19 cellular contexts compared by ENCODE assay signal in genomic region chr22:37130031-37130430, GRCh38. TPM values are rescaled to one million over a fixed set of nuclear protein-coding genes. Genes with fewer than 3 reads are reported as not detected.
DNase-seq lines count a peak whose midpoint lies in the region; ATAC-seq and TF ChIP-seq lines count a peak whose summit lies in the region.
"Had no signal": no experiment of that assay in that cellular context is flagged by ENCODE, and none has a peak within 500 bp of the region (broad histone marks: within the 10 kb centered on the region; RNA-seq: fewer than 3 reads in every experiment).

No MANE protein-coding gene starts in this region.

- no peak for ATAC-seq in activated CD8-positive, alpha-beta T cell treated with anti-CD3 and anti-CD28 coated beads for 36 hours
- ATAC-seq in activated CD8-positive, alpha-beta T cell treated with anti-CD3 and anti-CD28 coated beads, Interleukin-2, amount 10 ng/mL, durations not matched to agents 7 days and 5 days = no peak
- no peak for ATAC-seq in CD4-positive, CD25-positive, alpha-beta regulatory T cell (ENCODE audit: low read depth in 2 of 2)
- ATAC-seq in naive thymus-derived CD8-positive, alpha-beta T cell = no peak
- no peak for ATAC-seq in foreskin keratinocyte

- peaks cover 14% of the 10 kb centered on the region for H3K4me1 ChIP-seq in CD4-positive, CD25-positive, alpha-beta regulatory T cell (ENCODE audit: control insufficient read depth, insufficient read depth, low read length, poor library complexity, severe bottlenecking)
- peaks cover 3% of the 10 kb centered on the region for H3K4me1 ChIP-seq in foreskin keratinocyte
- H3K4me1 ChIP-seq: Peyer's patch had no signal

- peaks cover 59% of the 10 kb centered on the region for H3K36me3 Mint-ChIP-seq in activated CD8-positive, alpha-beta T cell treated with anti-CD3 and anti-CD28 coated beads for 36 hours (ENCODE audit: low read depth)
- peaks cover 81% of the 10 kb centered on the region for H3K36me3 Mint-ChIP-seq in activated CD8-positive, alpha-beta T cell treated with anti-CD3 and anti-CD28 coated beads, Interleukin-2, amount 10 ng/mL, durations not matched to agents 7 days and 5 days (ENCODE audit: low read depth)
- H3K36me3 Mint-ChIP-seq in CD4-positive, CD25-positive, alpha-beta regulatory T cell = peaks cover 39% of the 10 kb centered on the region
- H3K36me3 Mint-ChIP-seq in activated naive CD8-positive, alpha-beta T cell = peaks cover 6% of the 10 kb centered on the region
- peaks cover 0 to 72% (median 0%) of the 10 kb centered on the region in 3 donors for H3K36me3 Mint-ChIP-seq in naive thymus-derived CD8-positive, alpha-beta T cell
- H3K36me3 Mint-ChIP-seq: CD14-positive monocyte, IgD-negative memory B cell had no signal

- CTCF ChIA-PET in activated CD8-positive, alpha-beta T cell treated with anti-CD3 and anti-CD28 coated beads for 36 hours (lab: Charles Lee) = no interaction called here
- CTCF ChIA-PET in activated CD8-positive, alpha-beta T cell treated with anti-CD3 and anti-CD28 coated beads, Interleukin-2, amount 10 ng/mL, durations not matched to agents 7 days and 5 days (lab: Charles Lee) = no interaction called here

- H3K9me3 Mint-ChIP-seq in activated CD8-positive, alpha-beta T cell treated with anti-CD3 and anti-CD28 coated beads for 36 hours = no peaks in the 10 kb centered on the region
- H3K9me3 Mint-ChIP-seq in activated CD8-positive, alpha-beta T cell treated with anti-CD3 and anti-CD28 coated beads, Interleukin-2, amount 10 ng/mL, durations not matched to agents 7 days and 5 days (ENCODE audit: insufficient read depth) = no peaks in the 10 kb centered on the region
- no peaks in the 10 kb centered on the region for H3K9me3 Mint-ChIP-seq in CD4-positive, CD25-positive, alpha-beta regulatory T cell
- no peaks in the 10 kb centered on the region for H3K9me3 Mint-ChIP-seq in activated naive CD8-positive, alpha-beta T cell (ENCODE audit: low read depth)
- H3K9me3 Mint-ChIP-seq in naive thymus-derived CD8-positive, alpha-beta T cell = no peaks in the 10 kb centered on the region
- H3K9me3 Mint-ChIP-seq: CD14-positive monocyte, IgD-negative memory B cell had no signal

- H3K36me3 ChIP-seq in CD4-positive, CD25-positive, alpha-beta regulatory T cell (ENCODE audit: control insufficient read depth, insufficient read depth, low read length) = peaks cover 87% of the 10 kb centered on the region
- H3K36me3 ChIP-seq: Peyer's patch had no signal

- no peaks in the 10 kb centered on the region for H3K9me3 ChIP-seq in CD4-positive, CD25-positive, alpha-beta regulatory T cell (ENCODE audit: control insufficient read depth in 2 of 2, low read length in 2 of 2)
- H3K9me3 ChIP-seq: Peyer's patch had no signal

- peak overlapping the region; percentile 49 for H3K27ac Mint-ChIP-seq in activated CD8-positive, alpha-beta T cell treated with anti-CD3 and anti-CD28 coated beads for 36 hours
- H3K27ac Mint-ChIP-seq in activated CD8-positive, alpha-beta T cell treated with anti-CD3 and anti-CD28 coated beads, Interleukin-2, amount 10 ng/mL, durations not matched to agents 7 days and 5 days = no peak overlapping the region
- peak overlapping the region; percentile 54 to 93 (median 84) for H3K27ac Mint-ChIP-seq in CD4-positive, CD25-positive, alpha-beta regulatory T cell
- H3K27ac Mint-ChIP-seq in activated naive CD8-positive, alpha-beta T cell = peak overlapping the region; percentile 66
- H3K27ac Mint-ChIP-seq in naive thymus-derived CD8-positive, alpha-beta T cell = peak overlapping the region in 9 of 10 donors; percentile 12 to 74 (median 55)
- H3K27ac Mint-ChIP-seq: CD14-positive monocyte, IgD-negative memory B cell had no signal

- intact Hi-C loops in activated CD8-positive, alpha-beta T cell treated with anti-CD3 and anti-CD28 coated beads for 36 hours (cut with micrococcal nuclease) = no loop called here

- no peak for TF ChIP-seq CTCF in activated CD8-positive, alpha-beta T cell treated with anti-CD3 and anti-CD28 coated beads for 36 hours (IDR thresholded peaks at IDR 0.05)
- no peak for TF ChIP-seq CTCF in foreskin keratinocyte (conservative IDR thresholded peaks at IDR 0.05)

- no peak for DNase-seq in activated CD8-positive, alpha-beta T cell treated with anti-CD3 and anti-CD28 coated beads for 36 hours
- no peak for DNase-seq in activated CD8-positive, alpha-beta T cell treated with anti-CD3 and anti-CD28 coated beads, Interleukin-2, amount 10 ng/mL, durations not matched to agents 7 days and 5 days
- DNase-seq in CD4-positive, CD25-positive, alpha-beta regulatory T cell = no peak
- DNase-seq in naive thymus-derived CD8-positive, alpha-beta T cell = no peak
- DNase-seq in stimulated activated CD4-positive, alpha-beta T cell treated with anti-CD3 and anti-CD28 coated beads, Interleukin-2, amount 100 ng/mL, for 48 hours = no peak
- no peak for DNase-seq in foreskin keratinocyte
- no peak for DNase-seq in hypothalamus (lab: John Stamatoyannopoulos, UW)
- DNase-seq: DMS79 treated with DMSO at 0.1 percent for 48 hours, GM23248, NCI-H1417, NCI-H1930, NCI-H2171, NCI-H510A treated with DMSO at 0.1 percent for 48 hours, Peyer's patch had no signal

- POLR2A ChIA-PET in activated CD8-positive, alpha-beta T cell treated with anti-CD3 and anti-CD28 coated beads for 36 hours (lab: Charles Lee) = interaction anchor here (1.1 to 19.7 kb wide), 2 partner anchors 13 to 36 kb away, joined by 3 to 321 read pairs; partner anchors contain the start of gene IL2RB
- POLR2A ChIA-PET in activated CD8-positive, alpha-beta T cell treated with anti-CD3 and anti-CD28 coated beads, Interleukin-2, amount 10 ng/mL, durations not matched to agents 7 days and 5 days (lab: Charles Lee) = no interaction called here
- POLR2A ChIA-PET in naive thymus-derived CD8-positive, alpha-beta T cell (lab: Charles Lee) = interaction anchor here (1.2 kb wide), 1 partner anchor 8 kb away, joined by 3 read pairs; no protein-coding TSS in a partner anchor

- H3K4me1 Mint-ChIP-seq in activated CD8-positive, alpha-beta T cell treated with anti-CD3 and anti-CD28 coated beads for 36 hours (ENCODE audit: low read depth) = peaks cover 36% of the 10 kb centered on the region
- peaks cover 54% of the 10 kb centered on the region for H3K4me1 Mint-ChIP-seq in activated CD8-positive, alpha-beta T cell treated with anti-CD3 and anti-CD28 coated beads, Interleukin-2, amount 10 ng/mL, durations not matched to agents 7 days and 5 days (ENCODE audit: low read depth)
- H3K4me1 Mint-ChIP-seq in CD4-positive, CD25-positive, alpha-beta regulatory T cell = peaks cover 0 to 48% (median 10%) of the 10 kb centered on the region in 4 donors
- peaks cover 16% of the 10 kb centered on the region for H3K4me1 Mint-ChIP-seq in activated naive CD8-positive, alpha-beta T cell (ENCODE audit: low read depth)
- H3K4me1 Mint-ChIP-seq in naive thymus-derived CD8-positive, alpha-beta T cell = peaks cover 4 to 32% (median 27%) of the 10 kb centered on the region in 4 donors
- H3K4me1 Mint-ChIP-seq: CD14-positive monocyte had no signal

- H3K4me3 Mint-ChIP-seq in activated CD8-positive, alpha-beta T cell treated with anti-CD3 and anti-CD28 coated beads for 36 hours = no peak overlapping the region
- H3K4me3 Mint-ChIP-seq in activated CD8-positive, alpha-beta T cell treated with anti-CD3 and anti-CD28 coated beads, Interleukin-2, amount 10 ng/mL, durations not matched to agents 7 days and 5 days = no peak overlapping the region
- no peak overlapping the region for H3K4me3 Mint-ChIP-seq in CD4-positive, CD25-positive, alpha-beta regulatory T cell
- H3K4me3 Mint-ChIP-seq in activated naive CD8-positive, alpha-beta T cell = no peak overlapping the region
- H3K4me3 Mint-ChIP-seq in naive thymus-derived CD8-positive, alpha-beta T cell = no peak overlapping the region
- H3K4me3 Mint-ChIP-seq: CD14-positive monocyte, IgD-negative memory B cell had no signal

- no peaks in the 10 kb centered on the region for H3K27me3 Mint-ChIP-seq in activated CD8-positive, alpha-beta T cell treated with anti-CD3 and anti-CD28 coated beads for 36 hours
- H3K27me3 Mint-ChIP-seq in activated CD8-positive, alpha-beta T cell treated with anti-CD3 and anti-CD28 coated beads, Interleukin-2, amount 10 ng/mL, durations not matched to agents 7 days and 5 days (ENCODE audit: low read depth) = no peaks in the 10 kb centered on the region
- H3K27me3 Mint-ChIP-seq in CD4-positive, CD25-positive, alpha-beta regulatory T cell = no peaks in the 10 kb centered on the region
- H3K27me3 Mint-ChIP-seq in activated naive CD8-positive, alpha-beta T cell = no peaks in the 10 kb centered on the region
- no peaks in the 10 kb centered on the region for H3K27me3 Mint-ChIP-seq in naive thymus-derived CD8-positive, alpha-beta T cell
- H3K27me3 Mint-ChIP-seq: IgD-negative memory B cell had no signal

- H3K27ac ChIP-seq in CD4-positive, CD25-positive, alpha-beta regulatory T cell (ENCODE audit: insufficient read depth, low read length, poor library complexity, severe bottlenecking) = peak overlapping the region; percentile 43
- no peak overlapping the region for H3K27ac ChIP-seq in foreskin keratinocyte
- H3K27ac ChIP-seq: GM23248, Peyer's patch had no signal

- H3K27me3 ChIP-seq in CD4-positive, CD25-positive, alpha-beta regulatory T cell (ENCODE audit: control insufficient read depth, insufficient read depth, low read length) = no peaks in the 10 kb centered on the region
- H3K27me3 ChIP-seq in foreskin keratinocyte = no peaks in the 10 kb centered on the region
- H3K27me3 ChIP-seq: Peyer's patch had no signal

- no peak overlapping the region for H3K4me3 ChIP-seq in CD4-positive, CD25-positive, alpha-beta regulatory T cell (ENCODE audit: low read depth, low read length)
- H3K4me3 ChIP-seq: GM23248, Peyer's patch had no signal

RNA-seq across cellular contexts. Expression of gene IL2RB, which starts 19.7 kb away (rescaled TPM):
- 100 to 1,000 TPM; 263 to 268 TPM for total RNA-seq in activated CD8-positive, alpha-beta T cell treated with anti-CD3 and anti-CD28 coated beads for 36 hours
- 100 to 1,000 TPM; 202 to 213 TPM for total RNA-seq in activated CD8-positive, alpha-beta T cell treated with anti-CD3 and anti-CD28 coated beads, Interleukin-2, amount 10 ng/mL, durations not matched to agents 7 days and 5 days
- 197 TPM for total RNA-seq in CD4-positive, CD25-positive, alpha-beta regulatory T cell
- polyA plus RNA-seq in CD4-positive, CD25-positive, alpha-beta regulatory T cell = 100 to 1,000 TPM; 160 to 189 (median 163) TPM
- 10 to 100 TPM; 31.1 to 34.2 TPM for total RNA-seq in naive thymus-derived CD8-positive, alpha-beta T cell
- polyA plus RNA-seq in naive thymus-derived CD8-positive, alpha-beta T cell = 100 to 1,000 TPM in 1 of 3 donors, 10 to 100 TPM in 2; 74.9 to 113 (median 81.1) TPM
- 0.04 and 0.10 TPM in 2 replicates for total RNA-seq in foreskin keratinocyte
- polyA plus RNA-seq in foreskin keratinocyte = 0.06 and 0.10 TPM in 2 replicates
- total RNA-seq: A172, GM23248, LHCN-M2 had no signal

RNA-seq across cellular contexts. Expression of gene TMPRSS6, which starts 20.5 kb away (rescaled TPM):
- total RNA-seq in activated CD8-positive, alpha-beta T cell treated with anti-CD3 and anti-CD28 coated beads for 36 hours = 10 to 100 TPM; 11.3 to 12.4 TPM
- total RNA-seq in activated CD8-positive, alpha-beta T cell treated with anti-CD3 and anti-CD28 coated beads, Interleukin-2, amount 10 ng/mL, durations not matched to agents 7 days and 5 days = 1 to 10 TPM; 1.1 TPM
- 1.5 TPM for total RNA-seq in CD4-positive, CD25-positive, alpha-beta regulatory T cell
- polyA plus RNA-seq in CD4-positive, CD25-positive, alpha-beta regulatory T cell = under 1 TPM; 0.10 to 0.18 (median 0.14) TPM
- total RNA-seq in naive thymus-derived CD8-positive, alpha-beta T cell = under 1 TPM; 0.27 to 0.36 TPM
- under 1 TPM; 0.05 to 0.09 (median 0.06) TPM for polyA plus RNA-seq in naive thymus-derived CD8-positive, alpha-beta T cell
- not detected in 2 replicates for total RNA-seq in foreskin keratinocyte
- polyA plus RNA-seq in foreskin keratinocyte = not detected in 2 replicates
- total RNA-seq: A172, GM23248, LHCN-M2 had no signal
- polyA plus RNA-seq: CD14-positive monocyte, IgD-negative memory B cell had no signal

RNA-seq across cellular contexts. Expression of gene C1QTNF6, which starts 58.0 kb away (rescaled TPM):
- 1 to 10 TPM; 6.4 TPM for total RNA-seq in activated CD8-positive, alpha-beta T cell treated with anti-CD3 and anti-CD28 coated beads for 36 hours
- 1 to 10 TPM; 6.1 to 6.2 TPM for total RNA-seq in activated CD8-positive, alpha-beta T cell treated with anti-CD3 and anti-CD28 coated beads, Interleukin-2, amount 10 ng/mL, durations not matched to agents 7 days and 5 days
- 13.6 TPM for total RNA-seq in CD4-positive, CD25-positive, alpha-beta regulatory T cell
- polyA plus RNA-seq in CD4-positive, CD25-positive, alpha-beta regulatory T cell = 1 to 10 TPM; 1.6 to 2.4 (median 2.1) TPM
- 10 to 100 TPM; 24.6 to 25.7 TPM for total RNA-seq in naive thymus-derived CD8-positive, alpha-beta T cell
- 1 to 10 TPM in 2 of 3 donors, under 1 TPM in 1; 0.68 to 4.0 (median 1.7) TPM for polyA plus RNA-seq in naive thymus-derived CD8-positive, alpha-beta T cell
- 11.3 and 12.6 TPM in 2 replicates for total RNA-seq in foreskin keratinocyte
- 14.9 and 17.3 TPM in 2 replicates for polyA plus RNA-seq in foreskin keratinocyte

Comparison
In these comparisons a context has a peak if more than half of its experiments do, and no peak if none do; other contexts are left out.
1. RNA of gene IL2RB, which starts 19.7 kb away (total RNA-seq): 263 to 268 TPM in activated CD8-positive, alpha-beta T cell treated with anti-CD3 and anti-CD28 coated beads for 36 hours, 202 to 213 TPM in activated CD8-positive, alpha-beta T cell treated with anti-CD3 and anti-CD28 coated beads, Interleukin-2, amount 10 ng/mL, durations not matched to agents 7 days and 5 days, 197 TPM in CD4-positive, CD25-positive, alpha-beta regulatory T cell (single experiment) and 31.1 to 34.2 TPM in naive thymus-derived CD8-positive, alpha-beta T cell; 0.04 to 0.10 TPM in foreskin keratinocyte; every median in the first group is over 10 times any median in the second.